ENCODE assay signal across 8 cellular contexts in genomic region chr5:123423278-123424149, GRCh38. TPM values are rescaled to one million over a fixed set of nuclear protein-coding genes. Genes with fewer than 3 reads are reported as not detected.
A peak's percentile ranks its signal among the peaks of the same experiment; 100 is the strongest.
DNase-seq lines count a peak whose midpoint lies in the region; TF ChIP-seq lines count a peak whose summit lies in the region.

TSS of gene CEP120 (minus strand) at chr5:123423403. CDS start at chr5:123422998, 405 bp downstream.

- peaks cover 10 to 11% of the 10 kb centered on the region in 2 experiments; a peak in 3 of 4 replicates for H3K4me1 ChIP-seq in SK-N-SH (ENCODE audit: control insufficient read depth in 1 of 2, insufficient read depth in 2 of 2, low read depth in 1 of 2, low read length in 1 of 2)

- DNase-seq in GM10248 (ENCODE audit: extremely low spot score) (peak; percentile 96), HFFc6 (peak; percentile 99), NAMALWA (ENCODE audit: low spot score) (peak; percentile 99), SK-N-SH (peak; percentile 95), globus pallidus (ENCODE audit: low spot score) (peak; percentile 99), nucleus accumbens (lab: John Stamatoyannopoulos, UW) (peak; percentile 75 to 99 (median 96))
- DNase-seq in activated naive CD4-positive, alpha-beta T cell treated with anti-CD3 and anti-CD28 coated beads, Interleukin-2, amount 50 U/mL, for 16 hours: peak; percentile 96

- no peaks in the 10 kb centered on the region for H3K9me2 ChIP-seq in SK-N-SH

- POLR2A ChIA-PET in GM10248 (lab: Yijun Ruan, JAX): interaction anchor here (0.6 to 0.9 kb wide), 3 partner anchors 10 to 266 kb away, joined by 3 to 4 read pairs (median 3); no protein-coding TSS in a partner anchor
- POLR2A ChIA-PET in SK-N-SH (lab: Yijun Ruan, JAX): interaction anchor here (0.6 to 2.7 kb wide), 8 partner anchors 10 to 169 kb away, joined by 3 to 28 read pairs (median 4); partner anchors contain the start of gene CSNK1G3

- peak within 1 kb of the TSS; percentile 72 to 91 for H3K4me3 ChIP-seq in SK-N-SH (ENCODE audit: low read depth in 2 of 2, low read length in 1 of 2)

- TF ChIP-seq CTCF in GM10248 (IDR thresholded peaks at IDR 0.05; ENCODE audit: control extremely low read depth, extremely low read depth, low read depth, missing control alignments) (peak; percentile 82), HFFc6 (IDR thresholded peaks at IDR 0.05) (peak; percentile 84), SK-N-SH (IDR thresholded peaks at IDR 0.05) (peak; percentile 80)

- no peaks in the 10 kb centered on the region for H3K36me3 ChIP-seq in SK-N-SH (replicated peaks in 1 of 2; ENCODE audit: control insufficient read depth in 1 of 2, insufficient read depth in 2 of 2, low read length in 1 of 2)

- H3F3A ChIP-seq in SK-N-SH (replicated peaks; ENCODE audit: insufficient read depth): no peaks in the 10 kb centered on the region

- CTCF ChIA-PET in GM10248 (lab: Yijun Ruan, JAX): interaction anchor here (0.6 to 3.5 kb wide), 40 partner anchors 9 to 718 kb away, joined by 3 to 29 read pairs (median 4); partner anchors contain the start of gene CSNK1G3
- CTCF ChIA-PET in SK-N-SH (lab: Yijun Ruan, JAX): interaction anchor here (0.6 to 6.5 kb wide), 36 partner anchors 9 to 924 kb away, joined by 3 to 45 read pairs (median 4); no protein-coding TSS in a partner anchor

- peak within 1 kb of the TSS; percentile 85 for H3K4me2 ChIP-seq in SK-N-SH

- peak; percentile 65 for TF ChIP-seq RAD21 in SK-N-SH (IDR thresholded peaks at IDR 0.05; ENCODE audit: low read length)

- H2AFZ ChIP-seq in SK-N-SH (ENCODE audit: low read depth): peak within 1 kb of the TSS; percentile 93

- H3K9ac ChIP-seq in SK-N-SH: peak within 1 kb of the TSS; percentile 77

- no peaks in the 10 kb centered on the region for H3K9me3 ChIP-seq in SK-N-SH

- H3K27ac ChIP-seq in SK-N-SH (ENCODE audit: low read depth in 2 of 2, low read length in 1 of 2): peak within 1 kb of the TSS; percentile 66 to 89
- H3K27ac ChIP-seq in temporal lobe (ENCODE audit: low read depth, low read length): no peak within 1 kb of the TSS

- TF ChIP-seq EP300 in SK-N-SH (IDR thresholded peaks at IDR 0.05; ENCODE audit: borderline replicate concordance in 1 of 2, low read depth in 1 of 2, low read length in 1 of 2): peak; percentile 42 to 48; a peak in 3 of 4 replicates

- no peak within 1 kb of the TSS; the same call in 1 of the 2 replicates for H3K4me3 Mint-ChIP-seq in HFFc6

- H3K27me3 Mint-ChIP-seq in HFFc6 (ENCODE audit: insufficient read depth): no peaks in the 10 kb centered on the region

- H3K27ac Mint-ChIP-seq in HFFc6: no peak within 1 kb of the TSS; the same call in 1 of the 2 replicates

- H3K9me3 Mint-ChIP-seq in HFFc6: no peaks in the 10 kb centered on the region

- no peaks in the 10 kb centered on the region for H3K36me3 Mint-ChIP-seq in HFFc6 (ENCODE audit: low read depth)

- 2% methylated on average over 33 of the region's 47 CpGs for WGBS in SK-N-SH (ENCODE audit: low lambda C conversion rate)

- H4K20me1 ChIP-seq in SK-N-SH (ENCODE audit: insufficient read depth): no peaks in the 10 kb centered on the region

- peaks cover 37% of the 10 kb centered on the region for H3K79me2 ChIP-seq in SK-N-SH (ENCODE audit: insufficient read depth)

- H3K4me1 Mint-ChIP-seq in HFFc6 (ENCODE audit: low read depth): peaks cover 15% of the 10 kb centered on the region

- H3K27me3 ChIP-seq in SK-N-SH (ENCODE audit: insufficient read depth): no peaks in the 10 kb centered on the region

TF ChIP-seq in SK-N-SH, 30 proteins besides CTCF, POLR2A, EP300 and RAD21 (continues in another document):
- TF ChIP-seq RCOR1 (IDR thresholded peaks at IDR 0.05; ENCODE audit: low read length): peak; percentile 39; the same call in 1 of the 2 replicates
- peak; percentile 67 for TF ChIP-seq POLR2AphosphoS5 (IDR thresholded peaks at IDR 0.05; ENCODE audit: low read depth, low read length)
- TF ChIP-seq RFX5 (IDR thresholded peaks at IDR 0.05; ENCODE audit: low read length): peak; percentile 97
- no peak for TF ChIP-seq FOXM1 (IDR thresholded peaks at IDR 0.05; ENCODE audit: low read depth)
- peak; percentile 66 for TF ChIP-seq ELF1 (IDR thresholded peaks at IDR 0.05)
- no peak for TF ChIP-seq EZH2phosphoT487 (IDR thresholded peaks at IDR 0.05; ENCODE audit: borderline replicate concordance, low read depth)
- peak; percentile 88 for TF ChIP-seq NRF1 (IDR thresholded peaks at IDR 0.05; ENCODE audit: low read depth, low read length)
- 0 out of 2 replicates have a peak, but pooled peaks have one; percentile 30 for TF ChIP-seq FOXJ3 (CRISPR knock-in tag; IDR thresholded peaks at IDR 0.05)
- no peak; the same call in 1 of the 2 replicates for TF ChIP-seq FOSL2 (IDR thresholded peaks at IDR 0.05; ENCODE audit: borderline replicate concordance, low read depth)
- peak; percentile 89 for TF ChIP-seq CHD2 (IDR thresholded peaks at IDR 0.05; ENCODE audit: low read length, partially characterized antibody)
- TF ChIP-seq YY1 (IDR thresholded peaks at IDR 0.05; ENCODE audit: low read depth): peak; percentile 37; the same call in 1 of the 2 replicates
- TF ChIP-seq, protein P1, sequence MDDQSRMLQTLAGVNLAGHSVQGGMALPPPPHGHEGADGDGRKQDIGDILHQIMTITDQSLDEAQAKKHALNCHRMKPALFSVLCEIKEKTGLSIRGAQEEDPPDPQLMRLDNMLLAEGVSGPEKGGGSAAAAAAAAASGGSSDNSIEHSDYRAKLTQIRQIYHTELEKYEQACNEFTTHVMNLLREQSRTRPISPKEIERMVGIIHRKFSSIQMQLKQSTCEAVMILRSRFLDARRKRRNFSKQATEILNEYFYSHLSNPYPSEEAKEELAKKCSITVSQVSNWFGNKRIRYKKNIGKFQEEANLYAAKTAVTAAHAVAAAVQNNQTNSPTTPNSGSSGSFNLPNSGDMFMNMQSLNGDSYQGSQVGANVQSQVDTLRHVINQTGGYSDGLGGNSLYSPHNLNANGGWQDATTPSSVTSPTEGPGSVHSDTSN (IDR thresholded peaks at IDR 0.05): no peak; the same call in none of the 2 replicates
- TF ChIP-seq, protein P2, sequence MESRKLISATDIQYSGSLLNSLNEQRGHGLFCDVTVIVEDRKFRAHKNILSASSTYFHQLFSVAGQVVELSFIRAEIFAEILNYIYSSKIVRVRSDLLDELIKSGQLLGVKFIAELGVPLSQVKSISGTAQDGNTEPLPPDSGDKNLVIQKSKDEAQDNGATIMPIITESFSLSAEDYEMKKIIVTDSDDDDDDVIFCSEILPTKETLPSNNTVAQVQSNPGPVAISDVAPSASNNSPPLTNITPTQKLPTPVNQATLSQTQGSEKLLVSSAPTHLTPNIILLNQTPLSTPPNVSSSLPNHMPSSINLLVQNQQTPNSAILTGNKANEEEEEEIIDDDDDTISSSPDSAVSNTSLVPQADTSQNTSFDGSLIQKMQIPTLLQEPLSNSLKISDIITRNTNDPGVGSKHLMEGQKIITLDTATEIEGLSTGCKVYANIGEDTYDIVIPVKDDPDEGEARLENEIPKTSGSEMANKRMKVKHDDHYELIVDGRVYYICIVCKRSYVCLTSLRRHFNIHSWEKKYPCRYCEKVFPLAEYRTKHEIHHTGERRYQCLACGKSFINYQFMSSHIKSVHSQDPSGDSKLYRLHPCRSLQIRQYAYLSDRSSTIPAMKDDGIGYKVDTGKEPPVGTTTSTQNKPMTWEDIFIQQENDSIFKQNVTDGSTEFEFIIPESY (IDR thresholded peaks at IDR 0.05; ENCODE audit: borderline replicate concordance, low read depth): 0 out of 2 replicates have a peak, but pooled peaks have one; percentile 40
- TF ChIP-seq JUND (IDR thresholded peaks at IDR 0.05): no peak
- TF ChIP-seq MEF2A (IDR thresholded peaks at IDR 0.05; ENCODE audit: borderline replicate concordance, low read depth): no peak; the same call in 1 of the 2 replicates
- TF ChIP-seq MXI1 (IDR thresholded peaks at IDR 0.05; ENCODE audit: low read depth, low read length): peak; percentile 68
- no peak for TF ChIP-seq USF2 (IDR thresholded peaks at IDR 0.05; ENCODE audit: borderline replicate concordance, low read depth, low read length)
- no peak for TF ChIP-seq NFIC (IDR thresholded peaks at IDR 0.05; ENCODE audit: borderline replicate concordance)
- TF ChIP-seq RXRA (IDR thresholded peaks at IDR 0.05; ENCODE audit: borderline replicate concordance, low read depth): peak; percentile 33; the same call in 1 of the 2 replicates
- peak; percentile 83; the same call in 1 of the 2 replicates for TF ChIP-seq TAF1 (IDR thresholded peaks at IDR 0.05; ENCODE audit: borderline replicate concordance, low read depth, low read length)
- peak; percentile 46 for TF ChIP-seq GABPA (IDR thresholded peaks at IDR 0.05; ENCODE audit: low read depth)
- no peak for TF ChIP-seq TCF12 (IDR thresholded peaks at IDR 0.05)
- peak; percentile 70 for TF ChIP-seq SMC3 (IDR thresholded peaks at IDR 0.05; ENCODE audit: low read depth, low read length)

RNA-seq across cellular contexts. Expression of gene CEP120, which starts in this region (rescaled TPM):
- total RNA-seq in HFFc6 (2021; fragmentation: NEBNext Ultra II Directional; extraction: Animal tissue kit (Norgen Biotek cat#: 25700)): 10 to 100 TPM; 10.0 to 14.7 (median 12.7) TPM
- 5.0 and 7.0 TPM in 2 replicates for polyA plus RNA-seq in SK-N-SH (2012; rRNA removed)
- polyA plus RNA-seq in SK-N-SH (2012; cell fraction: cytosol; rRNA removed): 6.0 and 6.3 TPM in 2 replicates
- 4.0 and 9.9 TPM in 2 replicates for polyA plus RNA-seq in SK-N-SH (2012; cell fraction: nucleus; rRNA removed)
- total RNA-seq in temporal lobe: 30.2 TPM
